ENCODE assay signal across 18 cellular contexts in genomic region chr10:68144709-68145108, GRCh38. TPM values are rescaled to one million over a fixed set of nuclear protein-coding genes. Genes with fewer than 3 reads are reported as not detected.
A peak's percentile ranks its signal among the peaks of the same experiment; 100 is the strongest.
DNase-seq lines count a peak whose midpoint lies in the region; ATAC-seq and TF ChIP-seq lines count a peak whose summit lies in the region.
"Had no signal": no experiment of that assay in that cellular context is flagged by ENCODE, and none has a peak within 500 bp of the region (broad histone marks: within the 10 kb centered on the region; RNA-seq: fewer than 3 reads in every experiment).

No MANE protein-coding gene starts in this region.

- no peak overlapping the region for H3K4me3 Mint-ChIP-seq in Caco-2 (ENCODE audit: unreplicated experiment)
- no peak overlapping the region for H3K4me3 Mint-ChIP-seq in natural killer cell
- H3K4me3 Mint-ChIP-seq: CD4-positive, alpha-beta T cell had no signal

- BruUV-seq in Caco-2 (replicated peaks; lab: Mats Ljungman, UMichigan): no TSS peak
- no TSS peak for BruUV-seq in Panc1 (replicated peaks; lab: Mats Ljungman, UMichigan)

- H3K27ac ChIP-seq in Panc1 (ENCODE audit: low read length): peak overlapping the region; percentile 98; the same call in 1 of the 2 replicates
- H3K27ac ChIP-seq in psoas muscle: peak overlapping the region; percentile 85
- H3K27ac ChIP-seq: 22Rv1, A549, C4-2B had no signal

- H3K27me3 ChIP-seq in Caco-2 (replicated peaks; ENCODE audit: control insufficient read depth, insufficient read depth, low read length) (no peaks in the 10 kb centered on the region), Panc1 (ENCODE audit: control insufficient read depth, insufficient read depth, low read length) (no peaks in the 10 kb centered on the region), psoas muscle (ENCODE audit: insufficient read depth in 3 of 3, low read length in 2 of 3) (no peaks in the 10 kb centered on the region)

- H3K27me3 Mint-ChIP-seq in Caco-2 (ENCODE audit: insufficient read depth, unreplicated experiment) (no peaks in the 10 kb centered on the region), natural killer cell (ENCODE audit: low read depth in 2 of 2) (peaks cover 21 to 25% of the 10 kb centered on the region in 2 donors)

- H3K9me3 ChIP-seq in Caco-2 (no peaks in the 10 kb centered on the region), Panc1 (ENCODE audit: control insufficient read depth, insufficient read depth, low read depth, low read length) (no peaks in the 10 kb centered on the region), psoas muscle (no peaks in the 10 kb centered on the region)
- H3K9me3 ChIP-seq: A549, HAP-1 had no signal

- in situ Hi-C loops in Panc1 (cut with HindIII; ENCODE audit: low pct_unique_long_range_greater_than_20kb, low sequenced_read_pairs): no loop called here

- H3K4me3 ChIP-seq in Caco-2 (ENCODE audit: low read depth, low read length) (no peak overlapping the region), Panc1 (ENCODE audit: low read depth in 2 of 2, low read length in 2 of 2) (no peak overlapping the region), psoas muscle (no peak overlapping the region)
- H3K4me3 ChIP-seq: A549, HAP-1 had no signal

- TF ChIP-seq CTCF in Caco-2 (IDR thresholded peaks at IDR 0.05; ENCODE audit: insufficient read depth in 1 of 2, low read depth in 1 of 2, low read length in 1 of 2, severe bottlenecking in 1 of 2, unreplicated experiment in 1 of 2): no peak
- TF ChIP-seq CTCF in Panc1 (IDR thresholded peaks at IDR 0.05): no peak
- TF ChIP-seq CTCF in psoas muscle (IDR thresholded peaks at IDR 0.05): no peak
- no peak for TF ChIP-seq CTCF in natural killer cell (IDR thresholded peaks at IDR 0.05)

- ATAC-seq in Panc1 (no peak), psoas muscle (no peak), HG02970 (IDR thresholded peaks at IDR 0.05; ENCODE audit: low FRiP score, unreplicated experiment) (no peak), GM21619 (IDR thresholded peaks at IDR 0.05; ENCODE audit: unreplicated experiment) (no peak), natural killer cell (no peak), GM19324 (IDR thresholded peaks at IDR 0.05; ENCODE audit: low FRiP score, unreplicated experiment) (no peak)
- ATAC-seq: A549 had no signal

- intact Hi-C loops in Caco-2 (cut with micrococcal nuclease; ENCODE audit: unreplicated experiment) (loop anchor here (1.0 kb wide), 1 partner anchor 18 kb away; no protein-coding TSS in a partner anchor), Panc1 (cut with micrococcal nuclease; ENCODE audit: unreplicated experiment) (no loop called here), psoas muscle (cut with DNase I) (loop anchor here in 1 of 2 donors (5.0 kb wide), 1 partner anchor 32 kb away; no protein-coding TSS in a partner anchor), natural killer cell (cut with micrococcal nuclease) (no loop called here)

- H3K9me3 Mint-ChIP-seq in Caco-2 (ENCODE audit: unreplicated experiment) (no peaks in the 10 kb centered on the region), natural killer cell (no peaks in the 10 kb centered on the region)
- H3K9me3 Mint-ChIP-seq: CD4-positive, alpha-beta T cell had no signal

- H3K36me3 ChIP-seq in Caco-2 (ENCODE audit: control insufficient read depth, insufficient read depth, low read length) (no peaks in the 10 kb centered on the region), Panc1 (ENCODE audit: control insufficient read depth, insufficient read depth, low read length) (peaks cover 5% of the 10 kb centered on the region; the same call in 1 of the 2 replicates), psoas muscle (ENCODE audit: insufficient read depth in 1 of 2, low read depth in 1 of 2) (peaks cover 2 to 96% of the 10 kb centered on the region in 2 donors)
- H3K36me3 ChIP-seq: HAP-1 had no signal

- H3K4me1 ChIP-seq in Caco-2 (peaks cover 21% of the 10 kb centered on the region), Panc1 (ENCODE audit: control insufficient read depth, insufficient read depth, low read length) (peaks cover 37% of the 10 kb centered on the region), psoas muscle (peaks cover 52% of the 10 kb centered on the region)
- H3K4me1 ChIP-seq: HAP-1 had no signal

- H3K4me1 Mint-ChIP-seq in Caco-2 (ENCODE audit: low read depth, unreplicated experiment) (peaks cover 30% of the 10 kb centered on the region), natural killer cell (no peaks in the 10 kb centered on the region)

- CTCF ChIA-PET in Caco-2 (lab: Charles Lee) (no interaction called here), Panc1 (lab: Charles Lee) (no interaction called here)

- 66 to 80% (median 67%) methylated on average over 6 of the region's 6 CpGs for WGBS in psoas muscle, 3 donors

- H3K27ac Mint-ChIP-seq in Caco-2 (ENCODE audit: unreplicated experiment) (peak overlapping the region; percentile 61), natural killer cell (no peak overlapping the region)
- H3K27ac Mint-ChIP-seq: CD4-positive, alpha-beta T cell had no signal

- POLR2A ChIA-PET in Caco-2 (lab: Charles Lee) (interaction anchor here (0.6 kb wide), 1 partner anchor 14 kb away, joined by 3 read pairs; no protein-coding TSS in a partner anchor), Panc1 (lab: Charles Lee) (no interaction called here)

- H3K36me3 Mint-ChIP-seq in Caco-2 (ENCODE audit: insufficient read depth, unreplicated experiment): no peaks in the 10 kb centered on the region
- no peaks in the 10 kb centered on the region for H3K36me3 Mint-ChIP-seq in natural killer cell

- peak in 1 of 2 experiments; percentile 63 for DNase-seq in Caco-2
- DNase-seq in Panc1 (ENCODE audit: low read depth, low spot score): no peak
- DNase-seq in kidney tubule cell (ENCODE audit: low spot score): peak; percentile 16
- no peak for DNase-seq in psoas muscle
- no peak for DNase-seq in natural killer cell
- DNase-seq: AML-193; CD4-positive, alpha-beta T cell; DMS79 treated with DMSO at 0.1 percent for 48 hours; GF-D8 had no signal

RNA-seq across cellular contexts. Expression of gene MYPN, which starts 35.4 kb away (rescaled TPM):
- total RNA-seq in Caco-2 (2022) (not detected in 2 replicates), Panc1 (2021; ENCODE audit: unreplicated experiment) (39.1 TPM), psoas muscle (100 to 1,000 TPM; 216 to 376 (median 312) TPM), natural killer cell (not detected)
- polyA plus RNA-seq in Panc1 (2012; ENCODE audit: insufficient read length): 16.3 TPM
- 100 to 1,000 TPM in 1 of 3 donors, 10 to 100 TPM in 2; 24.3 to 117 (median 97.4) TPM for polyA plus RNA-seq in psoas muscle
- total RNA-seq: CD4-positive, alpha-beta T cell; H1; HT-29 had no signal
- polyA plus RNA-seq: H1 had no signal

Comparison
In these comparisons a context has a peak if more than half of its experiments do, and no peak if none do; other contexts are left out.
1. RNA of gene MYPN, which starts 35.4 kb away (total RNA-seq): 216 to 376 TPM in psoas muscle and 39.1 TPM in Panc1 (single experiment); not detected in Caco-2 and not detected in natural killer cell; every median in the first group is over 10 times any median in the second.